ENCODE assay signal across 16 cellular contexts in genomic region chr20:24786096-24786495, GRCh38.
DNase-seq lines count a peak whose midpoint lies in the region; ATAC-seq and TF ChIP-seq lines count a peak whose summit lies in the region.
"Had no signal": no experiment of that assay in that cellular context is flagged by ENCODE, and none has a peak within 500 bp of the region (broad histone marks: within the 10 kb centered on the region; RNA-seq: fewer than 3 reads in every experiment).

No MANE protein-coding gene starts in this region.

- no peak overlapping the region for H3K9ac ChIP-seq in mesenchymal stem cell (ENCODE audit: low read length)

- peaks cover 28% of the 10 kb centered on the region for H3K4me1 Mint-ChIP-seq in chondrocyte (ENCODE audit: low read depth)
- H3K4me1 Mint-ChIP-seq: CD4-positive, CD25-positive, alpha-beta regulatory T cell had no signal

- no peak overlapping the region for H3K4me3 Mint-ChIP-seq in chondrocyte (ENCODE audit: unreplicated experiment)
- H3K4me3 Mint-ChIP-seq: CD4-positive, CD25-positive, alpha-beta regulatory T cell; CD8-positive, alpha-beta memory T cell had no signal

- H2BK12ac ChIP-seq in mesenchymal stem cell (ENCODE audit: low read length in 2 of 2), result no peak overlapping the region

- H3K27me3 ChIP-seq in mesenchymal stem cell (ENCODE audit: control insufficient read depth in 1 of 2, insufficient read depth in 1 of 2, low read length in 2 of 2) (peaks cover 0 to 62% of the 10 kb centered on the region in 2 experiments), spleen (replicated peaks in 1 of 7) (peaks cover 0 to 10% (median 0%) of the 10 kb centered on the region in 7 donors), right lobe of liver (no peaks in the 10 kb centered on the region)

- ATAC-seq in left ventricle myocardium superior (no peak), right lobe of liver (no peak)
- ATAC-seq: HCT116 had no signal

- H3K36me3 Mint-ChIP-seq in chondrocyte (ENCODE audit: low read depth), result no peaks in the 10 kb centered on the region
- H3K36me3 Mint-ChIP-seq: CD4-positive, CD25-positive, alpha-beta regulatory T cell; CD8-positive, alpha-beta memory T cell had no signal

- peak overlapping the region; percentile 57 for H3K27ac Mint-ChIP-seq in chondrocyte (ENCODE audit: unreplicated experiment)
- H3K27ac Mint-ChIP-seq: CD4-positive, CD25-positive, alpha-beta regulatory T cell; CD8-positive, alpha-beta memory T cell had no signal

- H3K27ac ChIP-seq in mesenchymal stem cell (ENCODE audit: low read length, poor library complexity, severe bottlenecking) (no peak overlapping the region), spleen (no peak overlapping the region), right lobe of liver (no peak overlapping the region)

- H3K14ac ChIP-seq in mesenchymal stem cell (ENCODE audit: low read length in 2 of 2), result no peak overlapping the region

- no peaks in the 10 kb centered on the region for H3K79me1 ChIP-seq in mesenchymal stem cell (replicated peaks; ENCODE audit: low read length, poor library complexity, severe bottlenecking)

- peak overlapping the region in 1 of 2 experiments; percentile 18 for H3K18ac ChIP-seq in mesenchymal stem cell (ENCODE audit: low read depth in 1 of 2, low read length in 2 of 2)

- no peak overlapping the region for H3K23ac ChIP-seq in mesenchymal stem cell (ENCODE audit: low read length in 2 of 2)

- no peak overlapping the region for H2BK5ac ChIP-seq in mesenchymal stem cell (ENCODE audit: low read depth, low read length, poor library complexity, severe bottlenecking)

- no peaks in the 10 kb centered on the region for H3K36me3 ChIP-seq in mesenchymal stem cell (ENCODE audit: control insufficient read depth in 1 of 2, insufficient read depth in 2 of 2, low read depth in 1 of 2, low read length in 2 of 2)
- no peaks in the 10 kb centered on the region for H3K36me3 ChIP-seq in spleen
- H3K36me3 ChIP-seq in right lobe of liver, result no peaks in the 10 kb centered on the region

- no peak overlapping the region for H3K4me3 ChIP-seq in mesenchymal stem cell (ENCODE audit: insufficient read depth in 1 of 2, low read depth in 1 of 2, low read length in 2 of 2)
- H3K4me3 ChIP-seq in spleen, result no peak overlapping the region
- H3K4me3 ChIP-seq in right lobe of liver, result no peak overlapping the region

- no peak overlapping the region for H2BK120ac ChIP-seq in mesenchymal stem cell (ENCODE audit: low read depth, low read length)

- DNase-seq in left ventricle myocardium superior (peak; percentile 6), cardiac septum (ENCODE audit: low spot score) (no peak), chondrocyte (ENCODE audit: low spot score) (peak; percentile 62), mesenchymal stem cell (no peak), spleen (peak; percentile 71), right lobe of liver (no peak), NCI-H226 (no peak)
- no peak for DNase-seq in stimulated activated CD8-positive, alpha-beta memory T cell treated with anti-CD3 and anti-CD28 coated beads, Interleukin-4, amount 100 ng/mL, for 48 hours
- DNase-seq: 8988T; CD4-positive, CD25-positive, alpha-beta regulatory T cell; CD8-positive, alpha-beta memory T cell; COR-L47; DMS79; GOT3; H7 had no signal

- H2AK5ac ChIP-seq in mesenchymal stem cell (ENCODE audit: low read length, severe bottlenecking), result peak overlapping the region; percentile 65

- no peak overlapping the region for H4K91ac ChIP-seq in mesenchymal stem cell (ENCODE audit: low read length)

- H3K4ac ChIP-seq in mesenchymal stem cell (ENCODE audit: low read depth in 1 of 2, low read length in 2 of 2), result no peak overlapping the region

- WGBS in mesenchymal stem cell, result 91% methylated on average over 12 of the region's 12 CpGs
- 84 to 93% (median 86%) methylated on average over 11 to 12 of the region's 12 CpGs for WGBS in spleen, 5 donors
- WGBS in right lobe of liver (ENCODE audit: insufficient coverage, low coverage, low lambda C conversion rate, missing lambda C conversion rate), result 67% methylated on average over 1 of the region's 12 CpGs

- peaks cover 22% of the 10 kb centered on the region for H3K4me1 ChIP-seq in mesenchymal stem cell (ENCODE audit: control insufficient read depth, insufficient read depth, low read depth, low read length)
- H3K4me1 ChIP-seq in spleen, result peaks cover 0 to 8% (median 0%) of the 10 kb centered on the region in 6 donors
- H3K4me1 ChIP-seq in right lobe of liver, result no peaks in the 10 kb centered on the region

- TF ChIP-seq CTCF in chondrocyte (IDR thresholded peaks at IDR 0.05) (no peak), spleen (IDR thresholded peaks at IDR 0.05 in 8 of 11, conservative IDR thresholded peaks at IDR 0.05 in 3 of 11) (no peak), right lobe of liver (IDR thresholded peaks at IDR 0.05) (no peak)

- no peaks in the 10 kb centered on the region for H3K9me3 ChIP-seq in mesenchymal stem cell (ENCODE audit: control insufficient read depth, low read length)
- no peaks in the 10 kb centered on the region for H3K9me3 ChIP-seq in spleen
- no peaks in the 10 kb centered on the region for H3K9me3 ChIP-seq in right lobe of liver

- TF ChIP-seq POLR2A in spleen (IDR thresholded peaks at IDR 0.05), result no peak
- TF ChIP-seq POLR2A in right lobe of liver (IDR thresholded peaks at IDR 0.05), result no peak

- no peak overlapping the region for H4K8ac ChIP-seq in mesenchymal stem cell (ENCODE audit: low read length)

- no peak overlapping the region for H3K4me2 ChIP-seq in mesenchymal stem cell (ENCODE audit: low read length, poor library complexity, severe bottlenecking)

- H3K9me3 Mint-ChIP-seq in chondrocyte (ENCODE audit: low read depth), result no peaks in the 10 kb centered on the region
- H3K9me3 Mint-ChIP-seq: CD8-positive, alpha-beta memory T cell had no signal

- intact Hi-C loops in left ventricle myocardium superior (cut with micrococcal nuclease), result no loop called here
- intact Hi-C loops in cardiac septum (cut with DNase I), result no loop called here
- intact Hi-C loops in spleen (cut with DNase I; ENCODE audit: low total_unique reads), result no loop called here
- intact Hi-C loops in right lobe of liver (cut with DNase I), result no loop called here

- H3K27me3 Mint-ChIP-seq in chondrocyte (ENCODE audit: low read depth), result peaks cover 7% of the 10 kb centered on the region
- H3K27me3 Mint-ChIP-seq: CD8-positive, alpha-beta memory T cell had no signal

- no peak overlapping the region for H2AFZ ChIP-seq in mesenchymal stem cell (ENCODE audit: low read depth, low read length)

- H2BK15ac ChIP-seq in mesenchymal stem cell (ENCODE audit: low read depth, poor library complexity, severe bottlenecking), result no peak overlapping the region

Comparison
In these comparisons a context has a peak if more than half of its experiments do, and no peak if none do; other contexts are left out.
1. DNase-seq: peak in left ventricle myocardium superior (single experiment), chondrocyte (single experiment) and spleen (single experiment); none in cardiac septum (single experiment), mesenchymal stem cell (single experiment), right lobe of liver (0 of 3), stimulated activated CD8-positive, alpha-beta memory T cell treated with anti-CD3 and anti-CD28 coated beads, Interleukin-4, amount 100 ng/mL, for 48 hours (single experiment) and NCI-H226 (single experiment).